Comparison of ENCODE assay signal across 1 cellular context in the genomic region with DNA sequence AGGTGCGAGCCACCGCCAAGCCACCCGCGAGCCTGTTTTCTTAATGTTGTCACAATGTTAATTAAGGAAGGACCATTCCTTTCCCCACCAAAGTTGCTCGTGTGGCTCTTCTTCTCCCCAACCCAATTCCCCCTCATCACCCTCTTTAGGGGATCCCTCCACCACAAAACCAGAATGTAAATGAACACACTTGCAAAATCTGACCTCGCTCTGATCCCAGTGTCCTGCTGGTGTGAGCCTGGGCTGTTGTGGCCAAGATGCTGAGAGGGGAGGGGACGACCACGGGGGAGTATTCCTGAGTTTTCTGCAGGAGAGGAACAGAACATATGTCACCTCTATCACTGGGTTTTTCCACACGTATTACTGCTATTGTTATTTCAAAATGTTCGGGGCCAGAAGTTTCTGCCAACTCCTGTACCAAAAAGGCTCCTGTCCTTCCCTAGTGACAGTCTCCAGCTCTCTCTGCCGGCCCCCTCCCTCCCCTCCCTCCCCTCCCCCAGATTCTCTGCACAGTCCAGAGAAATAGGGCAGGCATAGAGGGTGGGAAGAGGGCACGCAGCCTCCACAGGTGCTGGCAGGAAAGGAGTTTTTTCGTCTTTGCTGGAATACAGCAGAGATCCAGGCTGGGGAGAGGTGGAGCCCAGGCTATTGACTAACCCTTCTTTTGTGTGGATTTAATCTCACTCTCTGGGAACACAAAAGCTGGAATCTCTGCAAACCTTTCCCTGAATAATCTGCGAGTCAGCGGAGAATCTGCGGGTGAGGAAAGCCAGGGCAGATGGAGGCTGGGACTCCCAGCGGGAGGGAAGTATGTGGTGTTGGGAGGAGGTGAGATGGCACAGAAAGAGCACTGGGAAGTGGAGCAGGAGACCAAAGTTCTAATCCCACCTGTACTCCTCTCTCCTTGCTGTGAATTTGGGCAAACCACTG.
TF ChIP-seq lines count a peak whose summit lies in the region.

No MANE protein-coding gene starts in this region.

TF ChIP-seq in WTC11, 78 proteins besides CTCF, POLR2A, EP300 and RAD21 (continued from another document):
- TF ChIP-seq, protein P1, sequence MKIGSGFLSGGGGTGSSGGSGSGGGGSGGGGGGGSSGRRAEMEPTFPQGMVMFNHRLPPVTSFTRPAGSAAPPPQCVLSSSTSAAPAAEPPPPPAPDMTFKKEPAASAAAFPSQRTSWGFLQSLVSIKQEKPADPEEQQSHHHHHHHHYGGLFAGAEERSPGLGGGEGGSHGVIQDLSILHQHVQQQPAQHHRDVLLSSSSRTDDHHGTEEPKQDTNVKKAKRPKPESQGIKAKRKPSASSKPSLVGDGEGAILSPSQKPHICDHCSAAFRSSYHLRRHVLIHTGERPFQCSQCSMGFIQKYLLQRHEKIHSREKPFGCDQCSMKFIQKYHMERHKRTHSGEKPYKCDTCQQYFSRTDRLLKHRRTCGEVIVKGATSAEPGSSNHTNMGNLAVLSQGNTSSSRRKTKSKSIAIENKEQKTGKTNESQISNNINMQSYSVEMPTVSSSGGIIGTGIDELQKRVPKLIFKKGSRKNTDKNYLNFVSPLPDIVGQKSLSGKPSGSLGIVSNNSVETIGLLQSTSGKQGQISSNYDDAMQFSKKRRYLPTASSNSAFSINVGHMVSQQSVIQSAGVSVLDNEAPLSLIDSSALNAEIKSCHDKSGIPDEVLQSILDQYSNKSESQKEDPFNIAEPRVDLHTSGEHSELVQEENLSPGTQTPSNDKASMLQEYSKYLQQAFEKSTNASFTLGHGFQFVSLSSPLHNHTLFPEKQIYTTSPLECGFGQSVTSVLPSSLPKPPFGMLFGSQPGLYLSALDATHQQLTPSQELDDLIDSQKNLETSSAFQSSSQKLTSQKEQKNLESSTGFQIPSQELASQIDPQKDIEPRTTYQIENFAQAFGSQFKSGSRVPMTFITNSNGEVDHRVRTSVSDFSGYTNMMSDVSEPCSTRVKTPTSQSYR (CRISPR knock-in tag; IDR thresholded peaks at IDR 0.05) = no peak
- TF ChIP-seq, protein P2, sequence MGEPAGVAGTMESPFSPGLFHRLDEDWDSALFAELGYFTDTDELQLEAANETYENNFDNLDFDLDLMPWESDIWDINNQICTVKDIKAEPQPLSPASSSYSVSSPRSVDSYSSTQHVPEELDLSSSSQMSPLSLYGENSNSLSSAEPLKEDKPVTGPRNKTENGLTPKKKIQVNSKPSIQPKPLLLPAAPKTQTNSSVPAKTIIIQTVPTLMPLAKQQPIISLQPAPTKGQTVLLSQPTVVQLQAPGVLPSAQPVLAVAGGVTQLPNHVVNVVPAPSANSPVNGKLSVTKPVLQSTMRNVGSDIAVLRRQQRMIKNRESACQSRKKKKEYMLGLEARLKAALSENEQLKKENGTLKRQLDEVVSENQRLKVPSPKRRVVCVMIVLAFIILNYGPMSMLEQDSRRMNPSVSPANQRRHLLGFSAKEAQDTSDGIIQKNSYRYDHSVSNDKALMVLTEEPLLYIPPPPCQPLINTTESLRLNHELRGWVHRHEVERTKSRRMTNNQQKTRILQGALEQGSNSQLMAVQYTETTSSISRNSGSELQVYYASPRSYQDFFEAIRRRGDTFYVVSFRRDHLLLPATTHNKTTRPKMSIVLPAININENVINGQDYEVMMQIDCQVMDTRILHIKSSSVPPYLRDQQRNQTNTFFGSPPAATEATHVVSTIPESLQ (CRISPR knock-in tag; IDR thresholded peaks at IDR 0.05) = no peak
- TF ChIP-seq ELF4 (CRISPR knock-in tag; IDR thresholded peaks at IDR 0.05; ENCODE audit: low read depth) = no peak
- no peak for TF ChIP-seq JAZF1 (CRISPR knock-in tag; IDR thresholded peaks at IDR 0.05)
- TF ChIP-seq TP53 (CRISPR knock-in tag; IDR thresholded peaks at IDR 0.05) = no peak
